In the genomic region with DNA sequence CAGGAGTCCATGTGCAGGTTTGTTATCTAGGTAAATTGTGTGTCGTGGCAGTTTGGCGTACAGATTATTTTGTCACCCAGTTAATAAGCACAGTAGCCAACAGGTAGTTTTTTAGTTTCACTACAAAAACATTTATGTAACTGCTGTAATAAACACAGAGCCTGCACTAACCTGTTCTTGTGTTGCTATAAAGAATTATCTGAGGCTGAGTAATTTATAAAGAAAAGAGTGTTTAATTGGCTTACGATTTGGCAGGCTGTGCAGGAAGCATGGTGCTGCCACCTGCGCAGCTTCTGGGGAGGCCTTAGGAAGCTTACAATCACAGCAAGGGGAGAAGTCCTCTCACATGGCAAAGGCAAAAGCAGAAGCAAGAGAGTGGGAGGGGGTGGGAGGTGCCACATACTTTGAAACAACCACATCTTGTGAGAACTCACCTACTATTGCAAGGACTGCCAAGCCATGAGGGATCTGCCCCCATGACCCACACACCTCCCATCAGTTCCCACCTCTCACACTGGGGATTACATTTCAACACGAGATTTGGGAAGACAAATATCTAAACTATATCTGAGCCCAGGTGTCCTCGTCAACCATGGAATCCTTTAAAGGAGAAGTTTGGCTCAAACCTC, we compare ENCODE assay signal across 20 cellular contexts.
DNase-seq lines count a peak whose midpoint lies in the region; ATAC-seq, FAIRE-seq and TF ChIP-seq lines count a peak whose summit lies in the region.
"Had no signal": no experiment of that assay in that cellular context is flagged by ENCODE, and none has a peak within 500 bp of the region (broad histone marks: within the 10 kb centered on the region; RNA-seq: fewer than 3 reads in every experiment).

No MANE protein-coding gene starts in this region.

- H3K9ac ChIP-seq in keratinocyte (ENCODE audit: control insufficient read depth, extremely low read depth, insufficient read depth, low read length), result no peak overlapping the region
- H3K9ac ChIP-seq: BLaER1 had no signal

- no peaks in the 10 kb centered on the region for H3K36me3 ChIP-seq in HEK293 (ENCODE audit: control insufficient read depth in 2 of 2, insufficient read depth in 1 of 2, low read length in 2 of 2)
- no peaks in the 10 kb centered on the region for H3K36me3 ChIP-seq in keratinocyte (ENCODE audit: control insufficient read depth in 2 of 2, extremely low read depth in 1 of 2, insufficient read depth in 2 of 2, low read length in 2 of 2)
- H3K36me3 ChIP-seq in prostate gland, result no peaks in the 10 kb centered on the region
- H3K36me3 ChIP-seq in vagina, result no peaks in the 10 kb centered on the region
- H3K36me3 ChIP-seq in upper lobe of left lung, result no peaks in the 10 kb centered on the region
- H3K36me3 ChIP-seq: BLaER1 had no signal

- H3K27me3 ChIP-seq in keratinocyte (ENCODE audit: control insufficient read depth, extremely low read depth, insufficient read depth, low read length) (no peaks in the 10 kb centered on the region), prostate gland (replicated peaks; ENCODE audit: insufficient read depth) (no peaks in the 10 kb centered on the region), vagina (no peaks in the 10 kb centered on the region), upper lobe of left lung (no peaks in the 10 kb centered on the region)
- H3K27me3 ChIP-seq: BLaER1 had no signal

- no peak overlapping the region for H2AFZ ChIP-seq in keratinocyte (ENCODE audit: control insufficient read depth, low read length)
- H2AFZ ChIP-seq: GM23338 had no signal

- dilution Hi-C loops in keratinocyte (cut with MboI; ENCODE audit: extremely low pct_ligation_motif_present, low sequenced_read_pairs), result no loop called here

- no peaks in the 10 kb centered on the region for H3K9me1 ChIP-seq in keratinocyte (ENCODE audit: control insufficient read depth, extremely low read depth, insufficient read depth, low read length)

- POLR2A ChIA-PET in HEK293 (lab: Yijun Ruan, JAX), result no interaction called here

- intact Hi-C loops in prostate gland (cut with DNase I) (no loop called here), vagina (cut with DNase I) (no loop called here)

- FAIRE-seq in keratinocyte (lab: Jason Lieb, UNC), result peak; percentile 23
- FAIRE-seq: GM12892, GM18507, H54, HTR-8/SVneo had no signal

- WGBS in prostate gland, result 55% methylated on average over 6 of the region's 6 CpGs
- 79 to 81% methylated on average over 6 of the region's 6 CpGs for WGBS in upper lobe of left lung, 2 donors

- H3K4me3 ChIP-seq in HEK293 (ENCODE audit: low read depth, low read length) (no peak overlapping the region), keratinocyte (ENCODE audit: control insufficient read depth in 2 of 3, extremely low read depth in 1 of 3, insufficient read depth in 2 of 3, low read depth in 1 of 3, low read length in 3 of 3) (no peak overlapping the region), prostate gland (no peak overlapping the region), vagina (no peak overlapping the region), upper lobe of left lung (no peak overlapping the region)
- H3K4me3 ChIP-seq: BLaER1, GM23338 had no signal

- TF ChIP-seq POLR2A in prostate gland (IDR thresholded peaks at IDR 0.05) (no peak), vagina (IDR thresholded peaks at IDR 0.05) (no peak), upper lobe of left lung (IDR thresholded peaks at IDR 0.05) (no peak)

- peaks cover 6% of the 10 kb centered on the region; the same call in 1 of the 2 replicates for H3K4me1 ChIP-seq in HEK293 (ENCODE audit: control insufficient read depth, insufficient read depth, low read length)
- H3K4me1 ChIP-seq in keratinocyte (ENCODE audit: control insufficient read depth, extremely low read depth, insufficient read depth, low read length), result no peaks in the 10 kb centered on the region
- no peaks in the 10 kb centered on the region for H3K4me1 ChIP-seq in prostate gland (replicated peaks)
- H3K4me1 ChIP-seq in vagina, result no peaks in the 10 kb centered on the region
- no peaks in the 10 kb centered on the region for H3K4me1 ChIP-seq in upper lobe of left lung
- H3K4me1 ChIP-seq: BLaER1 had no signal

- H3K79me2 ChIP-seq in keratinocyte (ENCODE audit: control insufficient read depth, insufficient read depth, low read length), result no peaks in the 10 kb centered on the region

- no peak overlapping the region for H3K27ac ChIP-seq in HEK293 (ENCODE audit: extremely low read depth, low read depth, low read length)
- no peak overlapping the region for H3K27ac ChIP-seq in epithelial cell of prostate
- H3K27ac ChIP-seq in keratinocyte (ENCODE audit: control insufficient read depth, insufficient read depth, low read length), result no peak overlapping the region
- peak overlapping the region in 1 of 2 donors; percentile 38 for H3K27ac ChIP-seq in prostate gland
- no peak overlapping the region for H3K27ac ChIP-seq in vagina
- H3K27ac ChIP-seq in upper lobe of left lung, result no peak overlapping the region
- H3K27ac ChIP-seq: BLaER1 had no signal

- ATAC-seq in GM21825 (IDR thresholded peaks at IDR 0.05; ENCODE audit: unreplicated experiment) (no peak), upper lobe of left lung (ENCODE audit: low FRiP score in 2 of 2) (no peak)

- H3K4me2 ChIP-seq in keratinocyte (ENCODE audit: control insufficient read depth, extremely low read depth, insufficient read depth, low read depth, low read length), result peak overlapping the region; percentile 1
- H3K4me2 ChIP-seq: BLaER1, GM23338 had no signal

- CTCF ChIA-PET in HEK293 (lab: Yijun Ruan, JAX), result no interaction called here

- no peak for TF ChIP-seq CTCF in HEK293 (tag by site-specific recombination; IDR thresholded peaks at IDR 0.05)
- no peak for TF ChIP-seq CTCF in keratinocyte (optimal IDR thresholded peaks at IDR 0.05 in 1 of 3, IDR thresholded peaks at IDR 0.05 in 1 of 3, conservative IDR thresholded peaks at IDR 0.05 in 1 of 3; ENCODE audit: extremely low read depth in 1 of 3, insufficient read depth in 2 of 3, low read length in 3 of 3)
- no peak for TF ChIP-seq CTCF in prostate gland (IDR thresholded peaks at IDR 0.05)
- TF ChIP-seq CTCF in vagina (IDR thresholded peaks at IDR 0.05), result no peak
- TF ChIP-seq CTCF in upper lobe of left lung (IDR thresholded peaks at IDR 0.05), result no peak

- peak; percentile 39 for DNase-seq in epithelial cell of prostate (ENCODE audit: low read depth, low spot score)
- no peak for DNase-seq in keratinocyte (ENCODE audit: low read depth, low spot score)
- DNase-seq in prostate gland (ENCODE audit: low spot score), result peak; percentile 29
- DNase-seq in vagina (ENCODE audit: extremely low spot score in 2 of 2), result no peak
- no peak for DNase-seq in upper lobe of left lung
- DNase-seq: 8988T; CD4-positive, alpha-beta memory T cell; DMS153; DMS79; GDM1; HCEC 1CT; HFFc6 had no signal

- TF ChIP-seq EP300 in upper lobe of left lung (IDR thresholded peaks at IDR 0.05), result no peak

- H3K9me3 ChIP-seq in HEK293 (ENCODE audit: control insufficient read depth, insufficient read depth, low read depth, low read length) (no peaks in the 10 kb centered on the region), keratinocyte (ENCODE audit: control insufficient read depth, low read depth, low read length) (no peaks in the 10 kb centered on the region), prostate gland (no peaks in the 10 kb centered on the region), vagina (no peaks in the 10 kb centered on the region), upper lobe of left lung (no peaks in the 10 kb centered on the region)
- H3K9me3 ChIP-seq: BLaER1 had no signal

- no peaks in the 10 kb centered on the region for H4K20me1 ChIP-seq in keratinocyte (ENCODE audit: control insufficient read depth, extremely low read depth, insufficient read depth, low read length)

TF ChIP-seq in HEK293, 187 proteins besides CTCF, POLR2A, EP300 and RAD21:
- TF ChIP-seq EGR2 (tag by site-specific recombination; IDR thresholded peaks at IDR 0.05; ENCODE audit: low read depth), result peak; percentile 84
- no peak for TF ChIP-seq GFI1B (tag by site-specific recombination; IDR thresholded peaks at IDR 0.05)
- 0 out of 2 replicates have a peak, but pooled peaks have one; percentile 18 for TF ChIP-seq OSR2 (tag by site-specific recombination; IDR thresholded peaks at IDR 0.05)
- no peak for TF ChIP-seq GLIS1 (tag by site-specific recombination; IDR thresholded peaks at IDR 0.05)
- TF ChIP-seq ZFHX2 (tag by site-specific recombination; conservative IDR thresholded peaks at IDR 0.05), result peak; percentile 84

Comparison
In these comparisons a context has a peak if more than half of its experiments do, and no peak if none do; other contexts are left out.
1. DNase-seq: peak in epithelial cell of prostate (single experiment) and prostate gland (single experiment); none in keratinocyte (single experiment), vagina (0 of 2) and upper lobe of left lung (0 of 2).